ENCODE assay signal across 1 cellular context in genomic region chr7:155333346-155334234, GRCh38.
TF ChIP-seq lines count a peak whose summit lies in the region.

No MANE protein-coding gene starts in this region.

TF ChIP-seq in H1, 55 proteins besides CTCF, POLR2A, EP300 and RAD21:
- no peak for TF ChIP-seq CHD7 (IDR thresholded peaks at IDR 0.05; ENCODE audit: insufficient replicate concordance, low read length)
- no peak for TF ChIP-seq SIX5 (IDR thresholded peaks at IDR 0.05; ENCODE audit: low read depth, low read length)
- no peak for TF ChIP-seq CBX5 (IDR thresholded peaks at IDR 0.05; ENCODE audit: low read depth, low read length)
- no peak for TF ChIP-seq BRCA1 (IDR thresholded peaks at IDR 0.05; ENCODE audit: low read depth, low read length)
- no peak for TF ChIP-seq CREB1 (IDR thresholded peaks at IDR 0.05)
- no peak for TF ChIP-seq SIRT6 (IDR thresholded peaks at IDR 0.05; ENCODE audit: low read length)
- no peak for TF ChIP-seq SRF (IDR thresholded peaks at IDR 0.05; ENCODE audit: low read depth, low read length)
- no peak for TF ChIP-seq EGR1 (IDR thresholded peaks at IDR 0.05; ENCODE audit: borderline replicate concordance, low read depth, low read length)
- TF ChIP-seq TEAD4 (IDR thresholded peaks at IDR 0.05; ENCODE audit: low read depth, low read length), result no peak
